In genomic region chr16:69396187-69397061, GRCh38 we compare ENCODE assay signal across 1 cellular context.
TF ChIP-seq lines count a peak whose summit lies in the region.

No MANE protein-coding gene starts in this region.

TF ChIP-seq in HepG2, 621 proteins besides CTCF, POLR2A, EP300 and RAD21 (continued from another document and continues in another):
- TF ChIP-seq ZNF800 (CRISPR knock-in tag; IDR thresholded peaks at IDR 0.05): peak; percentile 20; the same call in 1 of the 2 replicates
- peak; percentile 10 for TF ChIP-seq JARID2 (CRISPR knock-in tag; IDR thresholded peaks at IDR 0.05; ENCODE audit: insufficient replicate concordance)
- peak; percentile 79 for TF ChIP-seq ELF3 (CRISPR knock-in tag; IDR thresholded peaks at IDR 0.05)
- peak; percentile 45; the same call in 1 of the 2 replicates for TF ChIP-seq ZNF224 (CRISPR knock-in tag; IDR thresholded peaks at IDR 0.05)
- no peak for TF ChIP-seq TSC22D2 (CRISPR knock-in tag; IDR thresholded peaks at IDR 0.05; ENCODE audit: borderline replicate concordance)
- TF ChIP-seq SOX13 (IDR thresholded peaks at IDR 0.05): peak; percentile 86
- TF ChIP-seq SOX13 (CRISPR knock-in tag; conservative IDR thresholded peaks at IDR 0.05 in 1 of 2, IDR thresholded peaks at IDR 0.05 in 1 of 2): peak in 1 of 2 experiments; percentile 95; a peak in 2 of 4 replicates
- TF ChIP-seq ZNF414 (CRISPR knock-in tag; IDR thresholded peaks at IDR 0.05): peak; percentile 62; the same call in 1 of the 2 replicates
- TF ChIP-seq ZNF33A (CRISPR knock-in tag; IDR thresholded peaks at IDR 0.05; ENCODE audit: borderline replicate concordance): peak; percentile 88; the same call in 1 of the 2 replicates
- TF ChIP-seq AKNA (CRISPR knock-in tag; IDR thresholded peaks at IDR 0.05; ENCODE audit: borderline replicate concordance): no peak
- TF ChIP-seq THRA (CRISPR knock-in tag; IDR thresholded peaks at IDR 0.05; ENCODE audit: borderline replicate concordance): peak; percentile 75
- TF ChIP-seq ZBTB7B (CRISPR knock-in tag; IDR thresholded peaks at IDR 0.05): 0 out of 2 replicates have a peak, but pooled peaks have one; percentile 75
- no peak for TF ChIP-seq TRAFD1 (CRISPR knock-in tag; IDR thresholded peaks at IDR 0.05; ENCODE audit: borderline replicate concordance)
- peak; percentile 28; the same call in 1 of the 2 replicates for TF ChIP-seq ZNF510 (CRISPR knock-in tag; IDR thresholded peaks at IDR 0.05; ENCODE audit: low read depth)
- TF ChIP-seq HHEX (CRISPR knock-in tag; IDR thresholded peaks at IDR 0.05): peak; percentile 76
- peak; percentile 74; the same call in 1 of the 2 replicates for TF ChIP-seq HOXA3 (CRISPR knock-in tag; IDR thresholded peaks at IDR 0.05)
- TF ChIP-seq ZFY (CRISPR knock-in tag; IDR thresholded peaks at IDR 0.05): peak; percentile 62
- no peak for TF ChIP-seq ZNF235 (CRISPR knock-in tag; IDR thresholded peaks at IDR 0.05; ENCODE audit: borderline replicate concordance)
- peak; percentile 84 for TF ChIP-seq RFX5 (IDR thresholded peaks at IDR 0.05; ENCODE audit: low read depth, low read length)
- peak; percentile 41 for TF ChIP-seq TFDP2 (CRISPR knock-in tag; IDR thresholded peaks at IDR 0.05)
- TF ChIP-seq KDM1A (CRISPR knock-in tag; IDR thresholded peaks at IDR 0.05): no peak; the same call in 1 of the 2 replicates
- TF ChIP-seq AFF4 (CRISPR knock-in tag; IDR thresholded peaks at IDR 0.05): 0 out of 2 replicates have a peak, but pooled peaks have one; percentile 36
- TF ChIP-seq DPF2 (CRISPR knock-in tag; IDR thresholded peaks at IDR 0.05; ENCODE audit: borderline replicate concordance, low read depth): peak; percentile 88; the same call in 1 of the 2 replicates
- peak; percentile 85 for TF ChIP-seq ZBTB25 (CRISPR knock-in tag; IDR thresholded peaks at IDR 0.05)
- TF ChIP-seq SNAI1 (CRISPR knock-in tag; IDR thresholded peaks at IDR 0.05; ENCODE audit: borderline replicate concordance): no peak
- peak; percentile 85 for TF ChIP-seq ZEB1 (IDR thresholded peaks at IDR 0.05; ENCODE audit: insufficient replicate concordance, low read depth)
- TF ChIP-seq SATB2 (CRISPR knock-in tag; IDR thresholded peaks at IDR 0.05): no peak
- peak; percentile 96 for TF ChIP-seq TBX2 (CRISPR knock-in tag; IDR thresholded peaks at IDR 0.05; ENCODE audit: borderline replicate concordance)
- peak; percentile 44; the same call in 1 of the 2 replicates for TF ChIP-seq ZNF629 (CRISPR knock-in tag; conservative IDR thresholded peaks at IDR 0.05)
- peak; percentile 96 for TF ChIP-seq GATAD2A (CRISPR knock-in tag; IDR thresholded peaks at IDR 0.05)
- TF ChIP-seq ZNF280D (CRISPR knock-in tag; IDR thresholded peaks at IDR 0.05): peak; percentile 47; the same call in 1 of the 2 replicates
- TF ChIP-seq ZNF607 (CRISPR knock-in tag; IDR thresholded peaks at IDR 0.05; ENCODE audit: borderline replicate concordance): 0 out of 2 replicates have a peak, but pooled peaks have one; percentile 28
- TF ChIP-seq ZNF230 (CRISPR knock-in tag; IDR thresholded peaks at IDR 0.05): no peak; the same call in 1 of the 2 replicates
